ENCODE assay signal across 32 cellular contexts in genomic region chrY:19405598-19405997, GRCh38.
"Had no signal": no experiment of that assay in that cellular context is flagged by ENCODE, and none has a peak within 500 bp of the region (broad histone marks: within the 10 kb centered on the region; RNA-seq: fewer than 3 reads in every experiment).

No MANE protein-coding gene starts in this region.

- DNase-seq: activated CD4-positive, alpha-beta memory T cell treated with anti-CD3 and anti-CD28 coated beads, Interleukin-2, amount 10 ng/mL, durations not matched to agents 7 days and 5 days; activated CD4-positive, alpha-beta T cell treated with anti-CD3 and anti-CD28 coated beads, Interleukin-2, amount 10 ng/mL, durations not matched to agents 7 days and 5 days; activated CD4-positive, CD25-positive, alpha-beta regulatory T cell treated with anti-CD3 and anti-CD28 coated beads, Interleukin-2, amount 50 U/mL, for 72 hours; activated CD8-positive, alpha-beta memory T cell treated with anti-CD3 and anti-CD28 coated beads, Interleukin-2, amount 50 U/mL, for 48 hours; activated gamma-delta T cell treated with Interleukin-2 at 50 U/mL for 16 hours; activated naive CD4-positive, alpha-beta T cell treated with anti-CD3 and anti-CD28 coated beads, Interleukin-2, amount 50 U/mL, for 16 hours; activated T-cell treated with anti-CD3 and anti-CD28 coated beads, Interleukin-2, amount 50 U/mL, for 24 hours; amniotic stem cell; dermis blood vessel endothelial cell; effector CD4-positive, alpha-beta T cell; gastrocnemius medialis; glutamatergic neuron; left cardiac atrium; left ventricle myocardium superior; mucosa of descending colon; naive B cell; nephron progenitor cell; pancreas; retina; small intestine; stimulated activated CD4-positive, alpha-beta T cell treated with anti-CD3 and anti-CD28 coated beads, Interleukin-4, amount 100 ng/mL, for 24 hours; stomach; T1000 had no signal

- H3K4me3 Mint-ChIP-seq: activated CD4-positive, alpha-beta memory T cell treated with anti-CD3 and anti-CD28 coated beads, Interleukin-2, amount 10 ng/mL, durations not matched to agents 7 days and 5 days; activated CD4-positive, alpha-beta T cell treated with anti-CD3 and anti-CD28 coated beads, Interleukin-2, amount 10 ng/mL, durations not matched to agents 7 days and 5 days; activated T-cell treated with anti-CD3 and anti-CD28 coated beads, Interleukin-2, amount 50 U/mL, for 24 hours; central memory CD8-positive, alpha-beta T cell; naive B cell; nephron progenitor cell; stimulated activated effector memory CD8-positive, alpha-beta T cell treated with anti-CD3 and anti-CD28 coated beads, Interleukin-12 subunit alpha, Interleukin-12 subunit beta, amount 100 ng/mL, for 72 hours had no signal

- H3K4me1 Mint-ChIP-seq: activated CD4-positive, alpha-beta memory T cell treated with anti-CD3 and anti-CD28 coated beads, Interleukin-2, amount 10 ng/mL, durations not matched to agents 7 days and 5 days; central memory CD8-positive, alpha-beta T cell; naive B cell; nephron progenitor cell; stimulated activated effector memory CD8-positive, alpha-beta T cell treated with anti-CD3 and anti-CD28 coated beads, Interleukin-12 subunit alpha, Interleukin-12 subunit beta, amount 100 ng/mL, for 72 hours had no signal

- H3K36me3 Mint-ChIP-seq: naive B cell; stimulated activated effector memory CD8-positive, alpha-beta T cell treated with anti-CD3 and anti-CD28 coated beads, Interleukin-12 subunit alpha, Interleukin-12 subunit beta, amount 100 ng/mL, for 72 hours had no signal

- H3K9me3 ChIP-seq: gastrocnemius medialis, mucosa of descending colon, pancreas, prostate gland, stomach, suprapubic skin, tibial nerve had no signal

- H3K27me3 ChIP-seq: gastrocnemius medialis, pancreas, stomach, suprapubic skin, tibial nerve had no signal

- ATAC-seq: gastrocnemius medialis; left cardiac atrium; left ventricle myocardium superior; mucosa of descending colon; pancreas; sciatic nerve; stimulated activated effector memory CD8-positive, alpha-beta T cell treated with anti-CD3 and anti-CD28 coated beads, Interleukin-12 subunit alpha, Interleukin-12 subunit beta, amount 100 ng/mL, for 72 hours had no signal

- H3K27me3 Mint-ChIP-seq: activated CD4-positive, alpha-beta memory T cell treated with anti-CD3 and anti-CD28 coated beads, Interleukin-2, amount 10 ng/mL, durations not matched to agents 7 days and 5 days; activated CD4-positive, alpha-beta T cell treated with anti-CD3 and anti-CD28 coated beads, Interleukin-2, amount 10 ng/mL, durations not matched to agents 7 days and 5 days; activated T-cell treated with anti-CD3 and anti-CD28 coated beads, Interleukin-2, amount 50 U/mL, for 24 hours; naive B cell had no signal

- H3K4me3 ChIP-seq: gastrocnemius medialis, mucosa of descending colon, pancreas, prostate gland, stomach, suprapubic skin, tibial nerve had no signal

- FAIRE-seq: astrocyte, keratinocyte, pancreas, small intestine had no signal

- H3K27ac Mint-ChIP-seq: activated CD4-positive, alpha-beta memory T cell treated with anti-CD3 and anti-CD28 coated beads, Interleukin-2, amount 10 ng/mL, durations not matched to agents 7 days and 5 days; activated CD4-positive, alpha-beta T cell treated with anti-CD3 and anti-CD28 coated beads, Interleukin-2, amount 10 ng/mL, durations not matched to agents 7 days and 5 days; activated T-cell treated with anti-CD3 and anti-CD28 coated beads, Interleukin-2, amount 50 U/mL, for 24 hours; naive B cell; nephron progenitor cell; stimulated activated effector memory CD8-positive, alpha-beta T cell treated with anti-CD3 and anti-CD28 coated beads, Interleukin-12 subunit alpha, Interleukin-12 subunit beta, amount 100 ng/mL, for 72 hours had no signal

- H3K36me3 ChIP-seq: gastrocnemius medialis, pancreas, prostate gland, stomach, suprapubic skin, tibial nerve had no signal

- H3K9me3 Mint-ChIP-seq: activated CD4-positive, alpha-beta memory T cell treated with anti-CD3 and anti-CD28 coated beads, Interleukin-2, amount 10 ng/mL, durations not matched to agents 7 days and 5 days; activated CD4-positive, alpha-beta T cell treated with anti-CD3 and anti-CD28 coated beads, Interleukin-2, amount 10 ng/mL, durations not matched to agents 7 days and 5 days; activated T-cell treated with anti-CD3 and anti-CD28 coated beads, Interleukin-2, amount 50 U/mL, for 24 hours; central memory CD8-positive, alpha-beta T cell; naive B cell; nephron progenitor cell; stimulated activated effector memory CD8-positive, alpha-beta T cell treated with anti-CD3 and anti-CD28 coated beads, Interleukin-12 subunit alpha, Interleukin-12 subunit beta, amount 100 ng/mL, for 72 hours had no signal

- H3K27ac ChIP-seq: epithelial cell of prostate, gastrocnemius medialis, pancreas, prostate gland, stomach, suprapubic skin, tibial nerve had no signal
